In the genomic region with DNA sequence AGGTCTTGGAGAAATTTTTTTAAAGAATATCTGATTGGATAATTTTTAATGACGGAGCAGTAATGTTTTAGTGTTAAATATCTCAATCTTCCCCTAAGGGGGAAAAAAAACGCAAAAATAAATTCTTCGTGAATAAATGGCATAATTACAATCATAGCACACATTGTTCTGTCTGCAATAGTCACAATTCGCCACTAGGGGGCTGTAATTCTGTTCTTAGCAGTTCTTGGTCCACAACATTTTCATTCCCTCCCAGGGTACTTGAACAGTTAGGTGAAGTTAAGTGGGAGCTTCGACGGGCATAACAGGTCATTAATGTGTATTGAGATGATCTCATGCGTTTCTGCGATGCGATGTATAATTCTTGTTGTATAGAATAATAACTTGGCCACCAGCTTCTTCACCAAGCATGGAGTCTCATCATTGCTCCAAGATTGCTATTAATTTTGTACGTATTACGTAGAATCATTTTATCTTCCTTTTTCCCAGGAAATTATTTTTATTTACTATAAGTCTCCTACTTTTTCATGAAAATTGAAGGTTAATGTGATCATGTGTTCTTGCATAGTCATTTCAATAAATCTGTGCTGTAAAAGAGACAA, we compare ENCODE assay signal across 8 cellular contexts. TPM values are rescaled to one million over a fixed set of nuclear protein-coding genes. Genes with fewer than 3 reads are reported as not detected.
A peak's percentile ranks its signal among the peaks of the same experiment; 100 is the strongest.
DNase-seq lines count a peak whose midpoint lies in the region; ATAC-seq lines count a peak whose summit lies in the region.

No MANE protein-coding gene starts in this region.

- DNase-seq in AML-193 (lab: John Stamatoyannopoulos, UW) (peak; percentile 12 to 31), GM03348 (ENCODE audit: low spot score) (peak; percentile 42), NCI-H510A treated with DMSO at 0.1 percent for 48 hours (lab: John Stamatoyannopoulos, UW) (peak; percentile 40), cerebellar cortex (ENCODE audit: low spot score) (peak; percentile 26), mesenchymal stem cell (peak; percentile 42), 8988T (no peak)

- H3K4me1 ChIP-seq in mesenchymal stem cell (ENCODE audit: control insufficient read depth, insufficient read depth, low read depth, low read length): no peaks in the 10 kb centered on the region

- H3K4me2 ChIP-seq in mesenchymal stem cell (ENCODE audit: low read length, poor library complexity, severe bottlenecking): no peak overlapping the region

- no peak overlapping the region for H2BK5ac ChIP-seq in mesenchymal stem cell (ENCODE audit: low read depth, low read length, poor library complexity, severe bottlenecking)

- no peak overlapping the region for H2AFZ ChIP-seq in mesenchymal stem cell (ENCODE audit: low read depth, low read length)

- H4K8ac ChIP-seq in mesenchymal stem cell (ENCODE audit: low read length): no peak overlapping the region

- no peak overlapping the region for H2AK5ac ChIP-seq in mesenchymal stem cell (ENCODE audit: low read length, severe bottlenecking)

- H3K79me1 ChIP-seq in mesenchymal stem cell (replicated peaks; ENCODE audit: low read length, poor library complexity, severe bottlenecking): no peaks in the 10 kb centered on the region

- no peak overlapping the region for H4K91ac ChIP-seq in mesenchymal stem cell (ENCODE audit: low read length)

- no peak overlapping the region for H3K14ac ChIP-seq in mesenchymal stem cell (ENCODE audit: low read length in 2 of 2)

- ATAC-seq in HG02678 (IDR thresholded peaks at IDR 0.05; ENCODE audit: unreplicated experiment) (peak; percentile 76), HG03460 (IDR thresholded peaks at IDR 0.05; ENCODE audit: unreplicated experiment) (no peak)

- no peaks in the 10 kb centered on the region for H3K9me3 ChIP-seq in mesenchymal stem cell (ENCODE audit: control insufficient read depth, low read length)

- H2BK15ac ChIP-seq in mesenchymal stem cell (ENCODE audit: low read depth, poor library complexity, severe bottlenecking): no peak overlapping the region

- H3K23ac ChIP-seq in mesenchymal stem cell (ENCODE audit: low read length in 2 of 2): no peak overlapping the region

- no peak overlapping the region for H3K4me3 ChIP-seq in mesenchymal stem cell (ENCODE audit: insufficient read depth in 1 of 2, low read depth in 1 of 2, low read length in 2 of 2)

- 0% methylated on average over 1 of the region's 11 CpGs for WGBS in mesenchymal stem cell

- H3K27me3 ChIP-seq in mesenchymal stem cell (ENCODE audit: control insufficient read depth in 1 of 2, insufficient read depth in 1 of 2, low read length in 2 of 2): peaks cover 0 to 8% of the 10 kb centered on the region in 2 experiments

- H3K27ac ChIP-seq in mesenchymal stem cell (ENCODE audit: low read length, poor library complexity, severe bottlenecking): no peak overlapping the region

- H3K4ac ChIP-seq in mesenchymal stem cell (ENCODE audit: low read depth in 1 of 2, low read length in 2 of 2): no peak overlapping the region

- H2BK120ac ChIP-seq in mesenchymal stem cell (ENCODE audit: low read depth, low read length): no peak overlapping the region

- H3K18ac ChIP-seq in mesenchymal stem cell (ENCODE audit: low read depth in 1 of 2, low read length in 2 of 2): no peak overlapping the region

- H3K9ac ChIP-seq in mesenchymal stem cell (ENCODE audit: low read length): no peak overlapping the region

- H3K36me3 ChIP-seq in mesenchymal stem cell (ENCODE audit: control insufficient read depth in 1 of 2, insufficient read depth in 2 of 2, low read depth in 1 of 2, low read length in 2 of 2): no peaks in the 10 kb centered on the region

- no peak overlapping the region for H2BK12ac ChIP-seq in mesenchymal stem cell (ENCODE audit: low read length in 2 of 2)

RNA-seq across cellular contexts. Expression of a gene that starts 27.2 kb away (rescaled TPM):
- not detected for polyA plus RNA-seq in mesenchymal stem cell (2013, experiment 1 of 2)
- not detected for polyA plus RNA-seq in mesenchymal stem cell (2013, experiment 2 of 2)
